Comparison of ENCODE assay signal across 19 cellular contexts in the genomic region with DNA sequence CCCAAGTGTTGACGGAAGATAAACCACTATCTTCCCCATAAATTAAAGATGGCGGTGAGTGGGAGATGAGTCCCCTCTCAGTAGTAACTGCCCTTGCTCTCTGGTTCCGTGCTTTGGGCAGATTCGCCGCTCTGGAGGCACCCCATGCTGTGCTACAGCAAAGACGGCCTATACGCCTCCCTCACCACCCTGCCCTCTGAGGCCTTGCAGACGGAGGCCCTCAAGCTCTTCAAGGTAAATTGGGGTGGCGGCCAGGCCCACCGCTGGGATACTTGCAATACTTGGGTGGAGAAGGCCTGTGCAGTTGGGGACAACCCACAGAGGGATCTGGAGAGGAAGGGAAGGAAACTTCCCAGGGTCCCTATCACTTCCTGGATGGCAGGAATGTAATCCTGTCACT.
"Had no signal": no experiment of that assay in that cellular context is flagged by ENCODE, and none has a peak within 500 bp of the region (broad histone marks: within the 10 kb centered on the region; RNA-seq: fewer than 3 reads in every experiment).

No MANE protein-coding gene starts in this region.

- H3K9me3 Mint-ChIP-seq: activated naive CD4-positive, alpha-beta T cell treated with anti-CD3 and anti-CD28 coated beads, Interleukin-2, amount 10 ng/mL, durations not matched to agents 7 days and 5 days; T-helper 1 cell treated with Interleukin-12 subunit alpha and Interleukin-12 subunit beta and Interleukin-4 antibody, amounts not matched to agents 30 μg/mL and 1 μg/mL, for 36 hours had no signal

- H3K9me3 ChIP-seq: breast epithelium had no signal

- H3K36me3 ChIP-seq: breast epithelium had no signal

- ATAC-seq: activated CD4-positive, CD25-positive, alpha-beta regulatory T cell treated with anti-CD3 and anti-CD28 coated beads, Interleukin-2, amount 50 U/mL, for 24 hours; activated CD8-positive, alpha-beta T cell treated with anti-CD3 and anti-CD28 coated beads, Interleukin-2, amount 10 ng/mL, durations not matched to agents 7 days and 5 days; PC-3 had no signal

- H3K4me3 Mint-ChIP-seq: activated CD8-positive, alpha-beta T cell treated with anti-CD3 and anti-CD28 coated beads, Interleukin-2, amount 10 ng/mL, durations not matched to agents 7 days and 5 days; activated naive CD4-positive, alpha-beta T cell treated with anti-CD3 and anti-CD28 coated beads, Interleukin-2, amount 10 ng/mL, durations not matched to agents 7 days and 5 days; T-helper 1 cell treated with Interleukin-12 subunit alpha and Interleukin-12 subunit beta and Interleukin-4 antibody, amounts not matched to agents 30 μg/mL and 1 μg/mL, for 36 hours had no signal

- H3K27me3 ChIP-seq: breast epithelium had no signal

- H3K4me3 ChIP-seq: breast epithelium had no signal

- H3K27ac Mint-ChIP-seq: activated CD8-positive, alpha-beta T cell treated with anti-CD3 and anti-CD28 coated beads, Interleukin-2, amount 10 ng/mL, durations not matched to agents 7 days and 5 days; activated naive CD4-positive, alpha-beta T cell treated with anti-CD3 and anti-CD28 coated beads, Interleukin-2, amount 10 ng/mL, durations not matched to agents 7 days and 5 days; T-helper 1 cell treated with Interleukin-12 subunit alpha and Interleukin-12 subunit beta and Interleukin-4 antibody, amounts not matched to agents 30 μg/mL and 1 μg/mL, for 36 hours had no signal

- H3K4me1 ChIP-seq: breast epithelium had no signal

- H3K36me3 Mint-ChIP-seq: activated naive CD4-positive, alpha-beta T cell treated with anti-CD3 and anti-CD28 coated beads, Interleukin-2, amount 10 ng/mL, durations not matched to agents 7 days and 5 days had no signal

- H3K27ac ChIP-seq: breast epithelium had no signal

- DNase-seq: activated CD4-positive, alpha-beta T cell treated with anti-CD3 and anti-CD28 coated beads for 4 hours; activated CD4-positive, alpha-beta T cell treated with anti-CD3 and anti-CD28 coated beads, Interleukin-2, amount 50 U/mL, for 4 hours; activated CD8-positive, alpha-beta memory T cell treated with anti-CD3 and anti-CD28 coated beads, Interleukin-2, amount 50 U/mL, for 48 hours; activated CD8-positive, alpha-beta T cell treated with anti-CD3 and anti-CD28 coated beads, Interleukin-2, amount 10 ng/mL, durations not matched to agents 7 days and 5 days; activated gamma-delta T cell treated with Interleukin-2 at 50 U/mL for 16 hours; activated naive CD4-positive, alpha-beta T cell treated with anti-CD3 and anti-CD28 coated beads, Interleukin-2, amount 10 ng/mL, durations not matched to agents 7 days and 5 days; activated T-cell treated with anti-CD3 and anti-CD28 coated beads, Interleukin-2, amount 50 U/mL, for 1 hour; aorta; Kasumi-1; KBM-7; NCI-H1436 treated with DMSO at 0.1 percent for 48 hours; NCI-H187; NCI-H2081; NCI-H524; PC-3; SHP77 treated with DMSO at 0.1 percent for 48 hours had no signal
